8 cellular contexts compared by ENCODE assay signal in genomic region chr11:134332189-134332631, GRCh38. TPM values are rescaled to one million over a fixed set of nuclear protein-coding genes. Genes with fewer than 3 reads are reported as not detected.
A peak's percentile ranks its signal among the peaks of the same experiment; 100 is the strongest.
DNase-seq lines count a peak whose midpoint lies in the region; ATAC-seq, FAIRE-seq and TF ChIP-seq lines count a peak whose summit lies in the region.

No MANE protein-coding gene starts in this region.

- no peaks in the 10 kb centered on the region for H3K9me3 ChIP-seq in SK-N-MC (ENCODE audit: low read depth, low read length)
- H3K9me3 ChIP-seq in endothelial cell of umbilical vein (replicated peaks; ENCODE audit: control insufficient read depth, insufficient read depth, low read length), result no peaks in the 10 kb centered on the region
- no peaks in the 10 kb centered on the region for H3K9me3 ChIP-seq in neural cell (ENCODE audit: low read length)

- intact Hi-C loops in endothelial cell of umbilical vein (cut with micrococcal nuclease), result loop anchor here (5.0 to 10.0 kb wide), 2 partner anchors 80 to 297 kb away; partner anchors contain the start of genes ACAD8 and THYN1

- peaks cover 16 to 17% of the 10 kb centered on the region in 2 experiments for H3K27me3 ChIP-seq in endothelial cell of umbilical vein (ENCODE audit: control insufficient read depth in 2 of 2, insufficient read depth in 2 of 2, low read length in 2 of 2)
- no peaks in the 10 kb centered on the region for H3K27me3 ChIP-seq in neural cell (ENCODE audit: insufficient read depth, low read depth, low read length)

- dilution Hi-C loops in endothelial cell of umbilical vein (cut with MboI; ENCODE audit: extremely low pct_ligation_motif_present, low sequenced_read_pairs), result no loop called here

- H3K4me1 ChIP-seq in endothelial cell of umbilical vein (ENCODE audit: control insufficient read depth, extremely low read depth, insufficient read depth, low read length), result peaks cover 4% of the 10 kb centered on the region

- no TSS peak for BruUV-seq in endothelial cell of umbilical vein (replicated peaks; lab: Mats Ljungman, UMichigan)

- no peak for TF ChIP-seq CTCF in endothelial cell of umbilical vein (IDR thresholded peaks at IDR 0.05; ENCODE audit: extremely low read depth in 1 of 2, insufficient read depth in 1 of 2, low read depth in 1 of 2, low read length in 2 of 2)
- no peak for TF ChIP-seq CTCF in neural cell (IDR thresholded peaks at IDR 0.05; ENCODE audit: poor library complexity, severe bottlenecking)

- no peaks in the 10 kb centered on the region for H3F3A ChIP-seq in neural cell (ENCODE audit: insufficient read depth, low read length, poor library complexity, severe bottlenecking)

- no peaks in the 10 kb centered on the region for H3K9me2 ChIP-seq in neural cell (ENCODE audit: insufficient read depth, low read length)

- H4K20me1 ChIP-seq in endothelial cell of umbilical vein (replicated peaks; ENCODE audit: control insufficient read depth, extremely low read depth, insufficient read depth, low read length), result no peaks in the 10 kb centered on the region
- no peaks in the 10 kb centered on the region for H4K20me1 ChIP-seq in neural cell (ENCODE audit: insufficient read depth)

- TF ChIP-seq POLR2A in endothelial cell of umbilical vein (IDR thresholded peaks at IDR 0.05; ENCODE audit: low read depth, low read length), result no peak

- no peak for TF ChIP-seq RAD21 in neural cell (conservative IDR thresholded peaks at IDR 0.05)

- POLR2A ChIA-PET in endothelial cell of umbilical vein (lab: Charles Lee), result no interaction called here

- peak overlapping the region; percentile 34 for H3K4me2 ChIP-seq in endothelial cell of umbilical vein (ENCODE audit: insufficient read depth, low read length)
- H3K4me2 ChIP-seq in neural cell (ENCODE audit: low read length), result peak overlapping the region; percentile 51

- peak; percentile 50 for DNase-seq in COLO668 (lab: John Stamatoyannopoulos, UW; ENCODE audit: unreplicated experiment)
- DNase-seq in SK-N-MC (ENCODE audit: low read depth, low spot score), result no peak
- DNase-seq in endothelial cell of umbilical vein (ENCODE audit: low read depth, low spot score), result no peak
- DNase-seq in mesenteric fat pad (ENCODE audit: low spot score), result no peak
- DNase-seq in DMS153 (lab: John Stamatoyannopoulos, UW), result no peak
- no peak for DNase-seq in NCI-H2171 (lab: John Stamatoyannopoulos, UW)

- H3K79me2 ChIP-seq in endothelial cell of umbilical vein (ENCODE audit: control insufficient read depth, insufficient read depth, low read length), result no peaks in the 10 kb centered on the region
- H3K79me2 ChIP-seq in neural cell (replicated peaks; ENCODE audit: insufficient read depth, low read length), result no peaks in the 10 kb centered on the region

- H2AFZ ChIP-seq in endothelial cell of umbilical vein (ENCODE audit: low read depth, low read length), result peak overlapping the region; percentile 56
- H2AFZ ChIP-seq in neural cell (ENCODE audit: low read depth, low read length), result no peak overlapping the region

- no peaks in the 10 kb centered on the region for H3K9me1 ChIP-seq in endothelial cell of umbilical vein (replicated peaks; ENCODE audit: control insufficient read depth, extremely low read depth, insufficient read depth, low read length)

- FAIRE-seq in endothelial cell of umbilical vein (lab: Jason Lieb, UNC), result no peak

- TF ChIP-seq EP300 in neural cell (conservative IDR thresholded peaks at IDR 0.05; ENCODE audit: poor library complexity, severe bottlenecking), result no peak

- CTCF ChIA-PET in endothelial cell of umbilical vein (lab: Charles Lee), result no interaction called here

- peak overlapping the region; percentile 20 for H3K9ac ChIP-seq in SK-N-MC (ENCODE audit: insufficient read length)
- no peak overlapping the region for H3K9ac ChIP-seq in endothelial cell of umbilical vein (replicated peaks; ENCODE audit: extremely low read depth, insufficient read depth, low read length)
- H3K9ac ChIP-seq in neural cell (ENCODE audit: low read length), result peak overlapping the region; percentile 34

- H3K36me3 ChIP-seq in SK-N-MC (ENCODE audit: insufficient read depth, low read length) (peaks cover 2% of the 10 kb centered on the region; the same call in 1 of the 2 replicates), endothelial cell of umbilical vein (ENCODE audit: control insufficient read depth in 2 of 2, extremely low read depth in 1 of 2, insufficient read depth in 2 of 2, low read length in 2 of 2) (no peaks in the 10 kb centered on the region), neural cell (ENCODE audit: insufficient read depth, low read length) (no peaks in the 10 kb centered on the region)

- peak; percentile 11 for ATAC-seq in GM21825 (IDR thresholded peaks at IDR 0.05; ENCODE audit: unreplicated experiment)

- H3K27ac ChIP-seq in SK-N-MC, result no peak overlapping the region
- H3K27ac ChIP-seq in endothelial cell of umbilical vein (ENCODE audit: insufficient read depth, low read depth, low read length), result no peak overlapping the region
- no peak overlapping the region for H3K27ac ChIP-seq in neural cell (ENCODE audit: low read length)

- H3K4me3 ChIP-seq in SK-N-MC (peak overlapping the region; percentile 72), endothelial cell of umbilical vein (replicated peaks in 1 of 3; ENCODE audit: insufficient read depth in 1 of 3, low read depth in 1 of 3, low read length in 3 of 3) (peak overlapping the region in 2 of 3 experiments; percentile 3 to 37), neural cell (ENCODE audit: low read length) (peak overlapping the region; percentile 72)

TF ChIP-seq in endothelial cell of umbilical vein, 7 proteins besides CTCF, POLR2A, EP300 and RAD21:
- TF ChIP-seq EZH2 (IDR thresholded peaks at IDR 0.05; ENCODE audit: borderline replicate concordance, low read depth, low read length, severe bottlenecking) (no peak), JUN (IDR thresholded peaks at IDR 0.05; ENCODE audit: borderline replicate concordance, insufficient read depth, insufficient read length, low read depth) (no peak), GATA2 (IDR thresholded peaks at IDR 0.05; ENCODE audit: insufficient read depth, insufficient read length, low read depth, low read length) (no peak)
- TF ChIP-seq, protein P1, sequence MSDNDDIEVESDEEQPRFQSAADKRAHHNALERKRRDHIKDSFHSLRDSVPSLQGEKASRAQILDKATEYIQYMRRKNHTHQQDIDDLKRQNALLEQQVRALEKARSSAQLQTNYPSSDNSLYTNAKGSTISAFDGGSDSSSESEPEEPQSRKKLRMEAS (IDR thresholded peaks at IDR 0.05; ENCODE audit: insufficient read depth, insufficient read length), result no peak

TF ChIP-seq in neural cell, 6 proteins besides CTCF, POLR2A, EP300 and RAD21 (continues in another document):
- TF ChIP-seq SMC3 (conservative IDR thresholded peaks at IDR 0.05; ENCODE audit: poor library complexity), result no peak
- peak; percentile 21 for TF ChIP-seq MXI1 (conservative IDR thresholded peaks at IDR 0.05; ENCODE audit: poor library complexity, severe bottlenecking)
- TF ChIP-seq REST (IDR thresholded peaks at IDR 0.05; ENCODE audit: borderline replicate concordance), result no peak
- TF ChIP-seq POLR2AphosphoS5 (IDR thresholded peaks at IDR 0.05), result no peak
- TF ChIP-seq TAF1 (IDR thresholded peaks at IDR 0.05; ENCODE audit: low read depth), result no peak

RNA-seq across cellular contexts. Expression of gene GLB1L2, which starts 0.4 kb away (rescaled TPM):
- total RNA-seq in endothelial cell of umbilical vein (0.28 and 0.55 TPM in 2 replicates), mesenteric fat pad (0.29 TPM)
- polyA plus RNA-seq in endothelial cell of umbilical vein (0.48 and 0.59 TPM in 2 replicates), neural cell (1.6 and 4.0 TPM in 2 replicates)
- 0.51 and 0.59 TPM in 2 replicates for polyA plus RNA-seq in endothelial cell of umbilical vein (2011; cell fraction: cytosol; rRNA removed)
- 0.48 and 0.68 TPM in 2 replicates for polyA plus RNA-seq in endothelial cell of umbilical vein (2011; cell fraction: nucleus; rRNA removed)
- polyA plus RNA-seq in endothelial cell of umbilical vein (2012), result 0.47 and 0.68 TPM in 2 replicates
- polyA minus RNA-seq in endothelial cell of umbilical vein (0.19 and 1.2 TPM in 2 replicates), neural cell (2.4 and 3.6 TPM in 2 replicates)
- 5.1 TPM for polyA minus RNA-seq in endothelial cell of umbilical vein (2011; cell fraction: cytosol; rRNA and poly(A)+ RNA removed)
- polyA minus RNA-seq in endothelial cell of umbilical vein (2011; cell fraction: nucleus; rRNA and poly(A)+ RNA removed), result 0.19 and 0.24 TPM in 2 replicates

RNA-seq across cellular contexts. Expression of gene GLB1L3, which starts 56.0 kb away (rescaled TPM):
- total RNA-seq in endothelial cell of umbilical vein (not detected in 2 replicates), mesenteric fat pad (not detected)
- polyA plus RNA-seq in endothelial cell of umbilical vein (not detected in 2 replicates), neural cell (0.16 and 0.19 TPM in 2 replicates)
- not detected in 2 replicates for polyA plus RNA-seq in endothelial cell of umbilical vein (2011; cell fraction: cytosol; rRNA removed)
- polyA plus RNA-seq in endothelial cell of umbilical vein (2011; cell fraction: nucleus; rRNA removed), result not detected in 2 replicates
- not detected in 2 replicates for polyA plus RNA-seq in endothelial cell of umbilical vein (2012)
- polyA minus RNA-seq in endothelial cell of umbilical vein (not detected in 2 replicates), neural cell (0.35 TPM in 1 of 2 replicates, not detected in the other)
- not detected for polyA minus RNA-seq in endothelial cell of umbilical vein (2011; cell fraction: cytosol; rRNA and poly(A)+ RNA removed)
- polyA minus RNA-seq in endothelial cell of umbilical vein (2011; cell fraction: nucleus; rRNA and poly(A)+ RNA removed), result not detected in 2 replicates

Comparison
In these comparisons a context has a peak if more than half of its experiments do, and no peak if none do; other contexts are left out.
1. H3K4me3 ChIP-seq: peak in every context shown above with its lines; median percentile 72 in SK-N-MC; 72 in neural cell; 20 in endothelial cell of umbilical vein.